In genomic region chr17:67215991-67216421, GRCh38 we compare ENCODE assay signal across 30 cellular contexts. TPM values are rescaled to one million over a fixed set of nuclear protein-coding genes. Genes with fewer than 3 reads are reported as not detected.
A peak's percentile ranks its signal among the peaks of the same experiment; 100 is the strongest.
DNase-seq lines count a peak whose midpoint lies in the region; ATAC-seq and TF ChIP-seq lines count a peak whose summit lies in the region.
"Had no signal": no experiment of that assay in that cellular context is flagged by ENCODE, and none has a peak within 500 bp of the region (broad histone marks: within the 10 kb centered on the region; RNA-seq: fewer than 3 reads in every experiment).

No MANE protein-coding gene starts in this region.

- no peak overlapping the region for H3K4me3 Mint-ChIP-seq in activated CD4-positive, alpha-beta T cell treated with anti-CD3 and anti-CD28 coated beads, Interleukin-2, amount 10 ng/mL, durations not matched to agents 24 days and 14 days
- H3K4me3 Mint-ChIP-seq: activated CD8-positive, alpha-beta memory T cell treated with anti-CD3 and anti-CD28 coated beads, Interleukin-2, amount 10 ng/mL, durations not matched to agents 7 days and 5 days; activated naive CD4-positive, alpha-beta T cell treated with anti-CD3 and anti-CD28 coated beads for 36 hours; activated T-cell treated with anti-CD3 and anti-CD28 coated beads, Interleukin-2, amount 50 U/mL, for 72 hours; CD8-positive, alpha-beta T cell; IgD-negative memory B cell; naive B cell had no signal

- intact Hi-C loops in activated CD4-positive, alpha-beta T cell treated with anti-CD3 and anti-CD28 coated beads, Interleukin-2, amount 10 ng/mL, durations not matched to agents 24 days and 14 days (cut with micrococcal nuclease): no loop called here
- intact Hi-C loops in mucosa of descending colon (cut with DNase I, micrococcal nuclease): no loop called here
- intact Hi-C loops in Right ventricle myocardium inferior (cut with DNase I): no loop called here

- DNase-seq in activated CD4-positive, alpha-beta T cell treated with anti-CD3 and anti-CD28 coated beads, Interleukin-2, amount 10 ng/mL, durations not matched to agents 24 days and 14 days: peak; percentile 28
- no peak for DNase-seq in activated CD4-positive, alpha-beta T cell treated with anti-CD3 and anti-CD28 coated beads, Interleukin-2, amount 50 U/mL, for 4 hours
- peak; percentile 3 for DNase-seq in fibroblast of gingiva (ENCODE audit: low read depth)
- DNase-seq in mucosa of descending colon: no peak
- DNase-seq in activated naive CD4-positive, alpha-beta T cell treated with anti-CD3 and anti-CD28 coated beads, Interleukin-2, amount 50 U/mL, for 16 hours: no peak
- DNase-seq in Right ventricle myocardium inferior (ENCODE audit: missing footprints): no peak
- no peak for DNase-seq in activated effector memory CD4-positive, alpha-beta T cell treated with anti-CD3 and anti-CD28 coated beads, Interleukin-2, amount 50 U/mL, for 16 hours
- no peak for DNase-seq in NCI-H1105 (lab: John Stamatoyannopoulos, UW)
- DNase-seq: activated CD4-positive, alpha-beta T cell treated with anti-CD3 and anti-CD28 coated beads for 48 hours; activated CD8-positive, alpha-beta memory T cell treated with anti-CD3 and anti-CD28 coated beads, Interleukin-2, amount 10 ng/mL, durations not matched to agents 7 days and 5 days; activated naive CD4-positive, alpha-beta T cell treated with anti-CD3 and anti-CD28 coated beads for 36 hours; activated T-cell treated with anti-CD3 and anti-CD28 coated beads, Interleukin-2, amount 50 U/mL, for 72 hours; amygdala; CD8-positive, alpha-beta T cell; DMS53; GDM1; H7; left cardiac atrium; naive B cell; NCI-H1105 treated with DMSO at 0.1 percent for 48 hours; NCI-H2029 treated with DMSO at 0.1 percent for 48 hours; NCI-H345; NCI-H748 treated with DMSO at 0.1 percent for 48 hours; right cardiac atrium; RPMI8226; stimulated activated naive CD8-positive, alpha-beta T cell treated with anti-CD3 and anti-CD28 coated beads, Interleukin-15, Interleukin-2, amounts not matched to agents 100 U/mL and 50 U/mL, for 24 hours; T-helper 2 cell had no signal

- no peaks in the 10 kb centered on the region for H3K27me3 Mint-ChIP-seq in activated CD4-positive, alpha-beta T cell treated with anti-CD3 and anti-CD28 coated beads, Interleukin-2, amount 10 ng/mL, durations not matched to agents 24 days and 14 days
- H3K27me3 Mint-ChIP-seq: activated CD8-positive, alpha-beta memory T cell treated with anti-CD3 and anti-CD28 coated beads, Interleukin-2, amount 10 ng/mL, durations not matched to agents 7 days and 5 days; IgD-negative memory B cell; naive B cell had no signal

- no peaks in the 10 kb centered on the region for H3K36me3 ChIP-seq in mucosa of descending colon (ENCODE audit: low read depth)

- H3K4me1 ChIP-seq in mucosa of descending colon (ENCODE audit: low read depth): no peaks in the 10 kb centered on the region

- H3K4me1 Mint-ChIP-seq in activated CD4-positive, alpha-beta T cell treated with anti-CD3 and anti-CD28 coated beads, Interleukin-2, amount 10 ng/mL, durations not matched to agents 24 days and 14 days: peaks cover 7% of the 10 kb centered on the region

- ATAC-seq in mucosa of descending colon: peak; percentile 48
- no peak for ATAC-seq in Right ventricle myocardium inferior
- ATAC-seq: activated CD8-positive, alpha-beta memory T cell treated with anti-CD3 and anti-CD28 coated beads, Interleukin-2, amount 10 ng/mL, durations not matched to agents 7 days and 5 days; activated T-cell treated with anti-CD3 and anti-CD28 coated beads, Interleukin-2, amount 50 U/mL, for 72 hours; CD8-positive, alpha-beta T cell; left cardiac atrium; right cardiac atrium; SK-N-SH treated with all-trans-retinoic acid at 6 μM for 48 hours; stimulated activated naive CD8-positive, alpha-beta T cell treated with anti-CD3 and anti-CD28 coated beads, Interleukin-15, Interleukin-2, amounts not matched to agents 100 U/mL and 50 U/mL, for 24 hours had no signal

- no peak overlapping the region for H3K4me3 ChIP-seq in mucosa of descending colon
- H3K4me3 ChIP-seq: tibial nerve had no signal

- no peaks in the 10 kb centered on the region for H3K9me3 ChIP-seq in mucosa of descending colon
- H3K9me3 ChIP-seq: tibial nerve had no signal

- no peak overlapping the region for H3K27ac Mint-ChIP-seq in activated CD4-positive, alpha-beta T cell treated with anti-CD3 and anti-CD28 coated beads, Interleukin-2, amount 10 ng/mL, durations not matched to agents 24 days and 14 days
- H3K27ac Mint-ChIP-seq: activated CD8-positive, alpha-beta memory T cell treated with anti-CD3 and anti-CD28 coated beads, Interleukin-2, amount 10 ng/mL, durations not matched to agents 7 days and 5 days; activated naive CD4-positive, alpha-beta T cell treated with anti-CD3 and anti-CD28 coated beads for 36 hours; activated T-cell treated with anti-CD3 and anti-CD28 coated beads, Interleukin-2, amount 50 U/mL, for 72 hours; CD8-positive, alpha-beta T cell; IgD-negative memory B cell had no signal

- H3K36me3 Mint-ChIP-seq in activated CD4-positive, alpha-beta T cell treated with anti-CD3 and anti-CD28 coated beads, Interleukin-2, amount 10 ng/mL, durations not matched to agents 24 days and 14 days (ENCODE audit: low read depth): peaks cover 32% of the 10 kb centered on the region
- H3K36me3 Mint-ChIP-seq: IgD-negative memory B cell had no signal

- no peak for TF ChIP-seq CTCF in mucosa of descending colon (IDR thresholded peaks at IDR 0.05)

- H3K9me3 Mint-ChIP-seq in activated CD4-positive, alpha-beta T cell treated with anti-CD3 and anti-CD28 coated beads, Interleukin-2, amount 10 ng/mL, durations not matched to agents 24 days and 14 days: no peaks in the 10 kb centered on the region
- H3K9me3 Mint-ChIP-seq: activated naive CD4-positive, alpha-beta T cell treated with anti-CD3 and anti-CD28 coated beads for 36 hours; activated T-cell treated with anti-CD3 and anti-CD28 coated beads, Interleukin-2, amount 50 U/mL, for 72 hours; CD8-positive, alpha-beta T cell; IgD-negative memory B cell; naive B cell had no signal

RNA-seq across cellular contexts. Expression of gene HELZ, which starts 29.0 kb away (rescaled TPM):
- total RNA-seq in activated CD4-positive, alpha-beta T cell treated with anti-CD3 and anti-CD28 coated beads, Interleukin-2, amount 10 ng/mL, durations not matched to agents 24 days and 14 days: 73.5 and 74.7 TPM in 2 replicates
- total RNA-seq in mucosa of descending colon: 10 to 100 TPM; 43.2 to 65.3 (median 43.3) TPM
- total RNA-seq in Right ventricle myocardium inferior: 31.4 TPM

Comparison
In these comparisons a context has a peak if more than half of its experiments do, and no peak if none do; other contexts are left out.
1. DNase-seq: peak in activated CD4-positive, alpha-beta T cell treated with anti-CD3 and anti-CD28 coated beads, Interleukin-2, amount 10 ng/mL, durations not matched to agents 24 days and 14 days (single experiment) and fibroblast of gingiva (single experiment); none in activated CD4-positive, alpha-beta T cell treated with anti-CD3 and anti-CD28 coated beads, Interleukin-2, amount 50 U/mL, for 4 hours (0 of 2), mucosa of descending colon (0 of 3), activated naive CD4-positive, alpha-beta T cell treated with anti-CD3 and anti-CD28 coated beads, Interleukin-2, amount 50 U/mL, for 16 hours (single experiment), Right ventricle myocardium inferior (single experiment), activated effector memory CD4-positive, alpha-beta T cell treated with anti-CD3 and anti-CD28 coated beads, Interleukin-2, amount 50 U/mL, for 16 hours (single experiment) and NCI-H1105 (single experiment).